ENCODE assay signal across 8 cellular contexts in the genomic region with DNA sequence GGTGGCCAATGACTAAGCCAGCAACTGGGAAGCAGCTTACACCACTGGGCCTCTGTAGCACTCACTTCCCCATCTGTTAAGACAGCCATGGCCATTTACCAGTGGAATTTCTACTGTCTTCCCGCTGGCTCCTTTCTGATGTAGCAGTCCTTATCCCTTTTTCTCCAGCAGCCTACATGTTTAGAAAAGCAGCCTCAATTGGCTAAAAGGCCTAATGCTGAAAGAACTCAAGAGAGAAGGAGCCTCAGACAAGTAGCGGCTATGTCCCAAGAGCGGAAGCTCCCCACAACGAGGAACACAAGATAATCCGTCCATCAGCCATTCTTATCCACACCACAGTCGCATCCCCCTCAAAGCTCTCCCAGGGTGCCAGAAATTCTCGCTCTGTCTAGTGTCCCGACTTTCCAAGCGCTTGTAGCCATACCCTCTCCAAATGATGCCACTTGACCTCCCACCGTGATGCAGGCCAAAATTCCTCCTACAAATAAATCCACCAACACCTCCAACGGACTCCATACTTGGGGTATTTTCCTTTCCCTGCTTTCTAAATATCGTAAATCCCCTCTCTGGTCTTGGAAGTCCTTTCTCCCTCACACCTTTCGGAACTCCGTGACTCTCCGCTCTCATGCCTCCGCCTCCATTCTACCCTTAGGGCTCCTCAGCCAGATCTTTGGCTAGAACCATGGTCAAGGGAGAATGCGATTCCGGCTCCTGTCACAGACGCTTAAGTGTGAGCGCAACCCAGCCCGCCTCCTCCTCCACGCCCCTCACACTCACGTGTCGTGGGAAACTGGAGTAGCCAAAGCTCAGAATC. TPM values are rescaled to one million over a fixed set of nuclear protein-coding genes. Genes with fewer than 3 reads are reported as not detected.
DNase-seq lines count a peak whose midpoint lies in the region; ATAC-seq and TF ChIP-seq lines count a peak whose summit lies in the region.

No MANE protein-coding gene starts in this region.

- H3K27me3 ChIP-seq in duodenal mucosa (ENCODE audit: control insufficient read depth in 1 of 2, insufficient read depth in 2 of 2, low read length in 2 of 2) (no peaks in the 10 kb centered on the region), transverse colon (no peaks in the 10 kb centered on the region)

- H3K36me3 ChIP-seq in duodenal mucosa (ENCODE audit: control insufficient read depth in 1 of 2, insufficient read depth in 2 of 2, low read length in 2 of 2) (peaks cover 14 to 22% of the 10 kb centered on the region in 2 donors), transverse colon (peaks cover 0 to 14% (median 4%) of the 10 kb centered on the region in 4 donors)

- 0% methylated on average over 5 to 24 of the region's 24 CpGs for WGBS in transverse colon (ENCODE audit: low coverage in 1 of 2), 2 donors

- TF ChIP-seq POLR2A in transverse colon (IDR thresholded peaks at IDR 0.05) = no peak

- TF ChIP-seq EP300 in transverse colon (IDR thresholded peaks at IDR 0.05; ENCODE audit: low read depth) = no peak

- peak overlapping the region; percentile 97 for H3K27ac ChIP-seq in duodenal mucosa (ENCODE audit: low read depth, low read length)
- H3K27ac ChIP-seq in transverse colon = peak overlapping the region; percentile 94 to 98 (median 96)

- intact Hi-C loops in transverse colon (cut with DNase I; ENCODE audit: low total_unique reads) = no loop called here

- no peaks in the 10 kb centered on the region for H3K9me3 ChIP-seq in duodenal mucosa (ENCODE audit: control insufficient read depth in 1 of 2, low read length in 2 of 2)
- H3K9me3 ChIP-seq in transverse colon = no peaks in the 10 kb centered on the region

- H3K4me1 ChIP-seq in duodenal mucosa (ENCODE audit: control insufficient read depth in 1 of 2, insufficient read depth in 2 of 2, low read length in 2 of 2) (peaks cover 12 to 14% of the 10 kb centered on the region in 2 donors), transverse colon (peaks cover 7 to 35% (median 16%) of the 10 kb centered on the region in 4 donors)

- ATAC-seq in GM19455 (IDR thresholded peaks at IDR 0.05; ENCODE audit: unreplicated experiment) = peak; percentile 31
- peak; percentile 32 for ATAC-seq in HG03521 (IDR thresholded peaks at IDR 0.05; ENCODE audit: unreplicated experiment)
- ATAC-seq in SK-N-SH treated with all-trans-retinoic acid at 6 μM for 48 hours = peak; percentile 76

- TF ChIP-seq CTCF in transverse colon (IDR thresholded peaks at IDR 0.05) = peak in 1 of 5 experiments; percentile 9

- in situ Hi-C loops in transverse colon (cut with MboI; ENCODE audit: low pct_ligation_motif_present in 1 of 4, low pct_unique_long_range_greater_than_20kb in 1 of 4, low sequenced_read_pairs in 3 of 4) = no loop called here

- DNase-seq in Daoy (ENCODE audit: low read depth) = peak; percentile 15
- peak; percentile 36 to 52 for DNase-seq in lung microvascular endothelial cell (ENCODE audit: low read depth in 2 of 2)
- DNase-seq in transverse colon = peak; percentile 10
- DNase-seq in activated CD8-positive, alpha-beta memory T cell treated with anti-CD3 and anti-CD28 coated beads, Interleukin-2, amount 50 U/mL, for 4 hours = no peak

- H3K9ac ChIP-seq in duodenal mucosa (ENCODE audit: low read depth in 1 of 2, low read length in 2 of 2) = peak overlapping the region; percentile 81 to 88

- H3K4me3 ChIP-seq in duodenal mucosa (ENCODE audit: low read depth in 1 of 2, low read length in 2 of 2) = peak overlapping the region; percentile 81 to 93
- peak overlapping the region; percentile 55 to 97 (median 78) for H3K4me3 ChIP-seq in transverse colon

TF ChIP-seq in SK-N-SH treated with all-trans-retinoic acid at 6 μM for 48 hours, 23 proteins besides CTCF, POLR2A, EP300 and RAD21:
- TF ChIP-seq ZNF8 (CRISPR knock-in tag; IDR thresholded peaks at IDR 0.05) (no peak), ZC3H10 (CRISPR knock-in tag; IDR thresholded peaks at IDR 0.05) (no peak), CSRNP3 (CRISPR knock-in tag; IDR thresholded peaks at IDR 0.05) (no peak; the same call in 1 of the 2 replicates), CREB5 (CRISPR knock-in tag; IDR thresholded peaks at IDR 0.05; ENCODE audit: low read depth) (no peak)

RNA-seq across cellular contexts. Expression of gene M6PR, which starts 0.5 kb away (rescaled TPM):
- 87.9 and 97.9 TPM in 2 replicates for total RNA-seq in Daoy (2014; rRNA removed; shearing (Covaris generic))
- total RNA-seq in lung microvascular endothelial cell = 205 and 283 TPM in 2 replicates
- total RNA-seq in transverse colon = 10 to 100 TPM; 43.2 to 87.5 (median 67.2) TPM

RNA-seq across cellular contexts. Expression of gene PHC1, which starts 34.6 kb away (rescaled TPM):
- total RNA-seq in Daoy (2014; rRNA removed; shearing (Covaris generic)) = 11.3 and 24.4 TPM in 2 replicates
- total RNA-seq in lung microvascular endothelial cell (5.9 and 12.1 TPM in 2 replicates), transverse colon (10 to 100 TPM in 3 of 4 donors, 1 to 10 TPM in 1; 9.3 to 23.6 (median 15.3) TPM)

RNA-seq across cellular contexts. Expression of gene KLRG1, which starts 40.4 kb away (rescaled TPM):
- 0.12 and 0.69 TPM in 2 replicates for total RNA-seq in Daoy (2014; rRNA removed; shearing (Covaris generic))
- total RNA-seq in lung microvascular endothelial cell (0.20 and 0.22 TPM in 2 replicates), transverse colon (1 to 10 TPM in 2 of 4 donors, not detected in 2; 1.4 to 2.5 TPM)
